9 cellular contexts compared by ENCODE assay signal in genomic region chr11:22666320-22666699, GRCh38. TPM values are rescaled to one million over a fixed set of nuclear protein-coding genes. Genes with fewer than 3 reads are reported as not detected.
DNase-seq lines count a peak whose midpoint lies in the region; ATAC-seq and TF ChIP-seq lines count a peak whose summit lies in the region.
"Had no signal": no experiment of that assay in that cellular context is flagged by ENCODE, and none has a peak within 500 bp of the region (broad histone marks: within the 10 kb centered on the region; RNA-seq: fewer than 3 reads in every experiment).

TSS of gene GAS2 (plus strand) at chr11:22666611. CDS start at chr11:22674870, 8,259 bp downstream.

- no peaks in the 10 kb centered on the region for H3K36me3 Mint-ChIP-seq in T-helper 2 cell treated with Interferon-gamma antibody and Interleukin-4, amounts not matched to agents 5 μg/mL and 100 μg/mL, for 36 hours (ENCODE audit: low read depth)
- H3K36me3 Mint-ChIP-seq in osteocyte (ENCODE audit: unreplicated experiment): no peaks in the 10 kb centered on the region

- H3K27me3 Mint-ChIP-seq in T-helper 2 cell treated with Interferon-gamma antibody and Interleukin-4, amounts not matched to agents 5 μg/mL and 100 μg/mL, for 36 hours (ENCODE audit: low read depth): peaks cover 45% of the 10 kb centered on the region
- peaks cover 73% of the 10 kb centered on the region for H3K27me3 Mint-ChIP-seq in osteocyte (ENCODE audit: unreplicated experiment)

- DNase-seq in T-helper 2 cell treated with Interferon-gamma antibody and Interleukin-4, amounts not matched to agents 5 μg/mL and 100 μg/mL, for 36 hours (ENCODE audit: low spot score): no peak
- DNase-seq in T-helper 2 cell: no peak
- no peak for DNase-seq in epithelial cell of proximal tubule (ENCODE audit: low read depth)
- DNase-seq in osteocyte (ENCODE audit: extremely low spot score, unreplicated experiment): no peak
- DNase-seq in MV-4-11 (lab: John Stamatoyannopoulos, UW): no peak
- DNase-seq in HCEC 1CT: no peak
- no peak for DNase-seq in NCI-H146 treated with DMSO at 0.1 percent for 48 hours (lab: John Stamatoyannopoulos, UW; ENCODE audit: unreplicated experiment)

- peak within 1 kb of the TSS; percentile 86 for H3K4me3 Mint-ChIP-seq in T-helper 2 cell treated with Interferon-gamma antibody and Interleukin-4, amounts not matched to agents 5 μg/mL and 100 μg/mL, for 36 hours
- peak within 1 kb of the TSS; percentile 78 for H3K4me3 Mint-ChIP-seq in osteocyte (ENCODE audit: unreplicated experiment)

- peaks cover 17% of the 10 kb centered on the region for H3K4me1 Mint-ChIP-seq in T-helper 2 cell treated with Interferon-gamma antibody and Interleukin-4, amounts not matched to agents 5 μg/mL and 100 μg/mL, for 36 hours (ENCODE audit: low read depth)
- peaks cover 10% of the 10 kb centered on the region for H3K4me1 Mint-ChIP-seq in osteocyte (ENCODE audit: unreplicated experiment)

- H3K4me3 ChIP-seq in epithelial cell of proximal tubule (ENCODE audit: low read depth, low read length): peak within 1 kb of the TSS; percentile 51
- H3K4me3 ChIP-seq: BLaER1 treated with 17β-estradiol and CSF1 and Interleukin-3, amounts not matched to agents 10 nM and 100 nM had no signal

- peak; percentile 11 for ATAC-seq in HG03565 (IDR thresholded peaks at IDR 0.05; ENCODE audit: unreplicated experiment)

- H3K27ac Mint-ChIP-seq in T-helper 2 cell treated with Interferon-gamma antibody and Interleukin-4, amounts not matched to agents 5 μg/mL and 100 μg/mL, for 36 hours: no peak within 1 kb of the TSS
- no peak within 1 kb of the TSS for H3K27ac Mint-ChIP-seq in osteocyte (ENCODE audit: unreplicated experiment)

- H3K9me3 Mint-ChIP-seq in T-helper 2 cell treated with Interferon-gamma antibody and Interleukin-4, amounts not matched to agents 5 μg/mL and 100 μg/mL, for 36 hours: no peaks in the 10 kb centered on the region
- H3K9me3 Mint-ChIP-seq in osteocyte (ENCODE audit: unreplicated experiment): no peaks in the 10 kb centered on the region

- TF ChIP-seq CTCF in epithelial cell of proximal tubule (conservative IDR thresholded peaks at IDR 0.05; ENCODE audit: low read depth, low read length) (no peak), osteocyte (IDR thresholded peaks at IDR 0.05) (no peak)

RNA-seq across cellular contexts. Expression of gene GAS2, which starts in this region (rescaled TPM):
- 1.2 and 10.3 TPM in 2 replicates for total RNA-seq in epithelial cell of proximal tubule
- total RNA-seq in osteocyte: 0.52 and 0.70 TPM in 2 replicates
